Comparison of ENCODE assay signal across 8 cellular contexts in genomic region chr4:40736910-40737309, GRCh38. TPM values are rescaled to one million over a fixed set of nuclear protein-coding genes. Genes with fewer than 3 reads are reported as not detected.
DNase-seq lines count a peak whose midpoint lies in the region; ATAC-seq and TF ChIP-seq lines count a peak whose summit lies in the region.

No MANE protein-coding gene starts in this region.

- no peak overlapping the region for H3K4me3 Mint-ChIP-seq in activated naive CD4-positive, alpha-beta T cell treated with anti-CD3 and anti-CD28 coated beads for 36 hours
- no peak overlapping the region for H3K4me3 Mint-ChIP-seq in WTC11

- peaks cover 2% of the 10 kb centered on the region for H3K27me3 Mint-ChIP-seq in activated naive CD4-positive, alpha-beta T cell treated with anti-CD3 and anti-CD28 coated beads for 36 hours (ENCODE audit: low read depth)
- no peaks in the 10 kb centered on the region for H3K27me3 Mint-ChIP-seq in WTC11 (ENCODE audit: low read depth)

- CTCF ChIA-PET in activated naive CD4-positive, alpha-beta T cell treated with anti-CD3 and anti-CD28 coated beads for 36 hours (lab: Charles Lee) = interaction anchor here (0.7 to 4.3 kb wide), 6 partner anchors 9 to 188 kb away, joined by 3 to 17 read pairs (median 7); no protein-coding TSS in a partner anchor
- CTCF ChIA-PET in WTC11 (lab: Charles Lee) = interaction anchor here (0.7 to 1.1 kb wide), 4 partner anchors 72 to 161 kb away, joined by 3 to 5 read pairs (median 4); no protein-coding TSS in a partner anchor

- H3K9me3 Mint-ChIP-seq in activated naive CD4-positive, alpha-beta T cell treated with anti-CD3 and anti-CD28 coated beads for 36 hours = no peaks in the 10 kb centered on the region
- no peaks in the 10 kb centered on the region for H3K9me3 Mint-ChIP-seq in WTC11

- ATAC-seq in GM18517 (IDR thresholded peaks at IDR 0.05; ENCODE audit: unreplicated experiment) (no peak), WTC11 (no peak; the same call in 1 of the 2 replicates)

- DNase-seq in activated naive CD4-positive, alpha-beta T cell treated with anti-CD3 and anti-CD28 coated beads for 36 hours = peak; percentile 18
- DNase-seq in activated naive CD4-positive, alpha-beta T cell treated with anti-CD3 and anti-CD28 coated beads, Interleukin-2, amount 50 U/mL, for 16 hours = no peak
- DNase-seq in NCI-H1417 (lab: John Stamatoyannopoulos, UW) = peak; percentile 22 to 86 (median 69)
- DNase-seq in amniotic stem cell (lab: John Stamatoyannopoulos, UW) = peak; percentile 7
- peak; percentile 56 to 58 for DNase-seq in lung microvascular endothelial cell (ENCODE audit: low read depth in 2 of 2)
- no peak for DNase-seq in WTC11 (ENCODE audit: low spot score)
- DNase-seq in T-helper 9 cell = no peak

- POLR2A ChIA-PET in WTC11 (lab: Charles Lee) = no interaction called here

- intact Hi-C loops in activated naive CD4-positive, alpha-beta T cell treated with anti-CD3 and anti-CD28 coated beads for 36 hours (cut with micrococcal nuclease) = loop anchor here (1.0 kb wide), 3 partner anchors 106 to 187 kb away; no protein-coding TSS in a partner anchor

- H3K4me1 Mint-ChIP-seq in activated naive CD4-positive, alpha-beta T cell treated with anti-CD3 and anti-CD28 coated beads for 36 hours (ENCODE audit: low read depth) = peaks cover 9% of the 10 kb centered on the region
- H3K4me1 Mint-ChIP-seq in WTC11 = peaks cover 7% of the 10 kb centered on the region

- H3K27ac Mint-ChIP-seq in activated naive CD4-positive, alpha-beta T cell treated with anti-CD3 and anti-CD28 coated beads for 36 hours = no peak overlapping the region
- no peak overlapping the region for H3K27ac Mint-ChIP-seq in WTC11

- no peaks in the 10 kb centered on the region for H3K36me3 Mint-ChIP-seq in activated naive CD4-positive, alpha-beta T cell treated with anti-CD3 and anti-CD28 coated beads for 36 hours (ENCODE audit: low read depth)
- no peaks in the 10 kb centered on the region for H3K36me3 Mint-ChIP-seq in WTC11

- TF ChIP-seq CTCF in WTC11 (IDR thresholded peaks at IDR 0.05) = no peak

TF ChIP-seq in WTC11, 78 proteins besides CTCF, POLR2A, EP300 and RAD21:
- no peak for TF ChIP-seq MYBL2 (CRISPR knock-in tag; IDR thresholded peaks at IDR 0.05)
- TF ChIP-seq ZNF317 (CRISPR knock-in tag; IDR thresholded peaks at IDR 0.05; ENCODE audit: borderline replicate concordance, low read depth) = no peak
- no peak for TF ChIP-seq ESRRA (CRISPR knock-in tag; IDR thresholded peaks at IDR 0.05; ENCODE audit: borderline replicate concordance)
- TF ChIP-seq ELF4 (CRISPR knock-in tag; IDR thresholded peaks at IDR 0.05; ENCODE audit: low read depth) = no peak
- TF ChIP-seq, protein P1, sequence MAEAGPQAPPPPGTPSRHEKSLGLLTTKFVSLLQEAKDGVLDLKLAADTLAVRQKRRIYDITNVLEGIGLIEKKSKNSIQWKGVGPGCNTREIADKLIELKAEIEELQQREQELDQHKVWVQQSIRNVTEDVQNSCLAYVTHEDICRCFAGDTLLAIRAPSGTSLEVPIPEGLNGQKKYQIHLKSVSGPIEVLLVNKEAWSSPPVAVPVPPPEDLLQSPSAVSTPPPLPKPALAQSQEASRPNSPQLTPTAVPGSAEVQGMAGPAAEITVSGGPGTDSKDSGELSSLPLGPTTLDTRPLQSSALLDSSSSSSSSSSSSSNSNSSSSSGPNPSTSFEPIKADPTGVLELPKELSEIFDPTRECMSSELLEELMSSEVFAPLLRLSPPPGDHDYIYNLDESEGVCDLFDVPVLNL (CRISPR knock-in tag; IDR thresholded peaks at IDR 0.05; ENCODE audit: borderline replicate concordance, low read depth) = no peak
- TF ChIP-seq, protein P2, sequence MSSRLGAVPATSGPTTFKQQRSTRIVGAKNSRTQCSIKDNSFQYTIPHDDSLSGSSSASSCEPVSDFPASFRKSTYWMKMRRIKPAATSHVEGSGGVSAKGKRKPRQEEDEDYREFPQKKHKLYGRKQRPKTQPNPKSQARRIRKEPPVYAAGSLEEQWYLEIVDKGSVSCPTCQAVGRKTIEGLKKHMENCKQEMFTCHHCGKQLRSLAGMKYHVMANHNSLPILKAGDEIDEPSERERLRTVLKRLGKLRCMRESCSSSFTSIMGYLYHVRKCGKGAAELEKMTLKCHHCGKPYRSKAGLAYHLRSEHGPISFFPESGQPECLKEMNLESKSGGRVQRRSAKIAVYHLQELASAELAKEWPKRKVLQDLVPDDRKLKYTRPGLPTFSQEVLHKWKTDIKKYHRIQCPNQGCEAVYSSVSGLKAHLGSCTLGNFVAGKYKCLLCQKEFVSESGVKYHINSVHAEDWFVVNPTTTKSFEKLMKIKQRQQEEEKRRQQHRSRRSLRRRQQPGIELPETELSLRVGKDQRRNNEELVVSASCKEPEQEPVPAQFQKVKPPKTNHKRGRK (CRISPR knock-in tag; IDR thresholded peaks at IDR 0.05; ENCODE audit: borderline replicate concordance) = no peak
- TF ChIP-seq ZBTB21 (CRISPR knock-in tag; IDR thresholded peaks at IDR 0.05; ENCODE audit: borderline replicate concordance) = no peak
- TF ChIP-seq ZNF219 (CRISPR knock-in tag; IDR thresholded peaks at IDR 0.05; ENCODE audit: borderline replicate concordance) = no peak
- TF ChIP-seq PRDM15 (CRISPR knock-in tag; IDR thresholded peaks at IDR 0.05) = no peak

RNA-seq across cellular contexts. Expression of gene NSUN7, which starts 12.8 kb away (rescaled TPM):
- total RNA-seq in activated naive CD4-positive, alpha-beta T cell treated with anti-CD3 and anti-CD28 coated beads for 36 hours = under 1 TPM; 0.19 to 0.27 TPM
- total RNA-seq in lung microvascular endothelial cell (not detected in 2 replicates), WTC11 (2021) (24.1 to 30.2 TPM (median 28.9 TPM) in 3 replicates)

Comparison
In these comparisons a context has a peak if more than half of its experiments do, and no peak if none do; other contexts are left out.
1. DNase-seq: peak in activated naive CD4-positive, alpha-beta T cell treated with anti-CD3 and anti-CD28 coated beads for 36 hours (single experiment), NCI-H1417 (3 of 3), amniotic stem cell (single experiment) and lung microvascular endothelial cell (2 of 2); none in activated naive CD4-positive, alpha-beta T cell treated with anti-CD3 and anti-CD28 coated beads, Interleukin-2, amount 50 U/mL, for 16 hours (single experiment), WTC11 (single experiment) and T-helper 9 cell (single experiment).
2. RNA of gene NSUN7, which starts 12.8 kb away (total RNA-seq): 24.1 to 30.2 TPM in WTC11; 0.19 to 0.27 TPM in activated naive CD4-positive, alpha-beta T cell treated with anti-CD3 and anti-CD28 coated beads for 36 hours and not detected in lung microvascular endothelial cell; every median in the first group is over 10 times any median in the second.